ENCODE assay signal across 1 cellular context in the genomic region with DNA sequence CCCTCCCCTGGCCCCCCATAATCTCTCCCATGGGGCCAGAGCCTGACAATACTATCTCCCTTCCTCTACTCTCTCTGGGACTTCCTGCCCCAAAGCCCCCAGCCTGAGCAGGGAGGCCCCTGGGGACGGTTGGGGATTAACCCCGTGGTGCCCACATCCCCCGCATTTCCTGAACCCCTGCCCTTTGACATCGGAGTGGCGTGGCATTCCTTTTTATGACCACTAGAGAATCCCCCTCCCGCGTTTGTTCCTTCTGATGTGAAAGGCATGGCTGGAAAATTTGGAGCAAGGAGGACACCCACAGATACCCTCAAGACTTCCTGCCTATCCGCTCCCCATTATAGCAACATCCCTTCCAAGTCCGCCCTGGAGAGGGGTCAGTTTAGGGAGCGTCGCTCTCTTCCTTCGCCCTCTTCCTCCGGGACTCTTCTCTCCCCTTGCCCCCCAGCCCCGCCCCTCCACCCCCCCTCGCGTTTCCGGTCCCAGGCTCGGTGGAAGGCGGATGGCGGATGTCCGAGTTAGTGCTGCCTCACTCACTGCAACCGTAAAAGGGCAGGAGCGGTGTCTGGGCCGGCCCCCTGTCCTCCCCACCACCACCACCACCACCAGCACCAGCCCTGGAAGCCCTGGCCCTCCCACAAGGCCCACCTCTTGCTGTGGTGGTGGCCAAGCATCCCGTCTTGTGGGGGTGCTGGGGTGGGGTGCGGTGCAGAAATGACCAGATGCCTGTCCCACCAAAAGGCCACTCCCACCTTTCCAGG.
TF ChIP-seq lines count a peak whose summit lies in the region.

No MANE protein-coding gene starts in this region.

TF ChIP-seq in HepG2, 621 proteins besides CTCF, POLR2A, EP300 and RAD21 (continues in another document):
- TF ChIP-seq, protein P1, sequence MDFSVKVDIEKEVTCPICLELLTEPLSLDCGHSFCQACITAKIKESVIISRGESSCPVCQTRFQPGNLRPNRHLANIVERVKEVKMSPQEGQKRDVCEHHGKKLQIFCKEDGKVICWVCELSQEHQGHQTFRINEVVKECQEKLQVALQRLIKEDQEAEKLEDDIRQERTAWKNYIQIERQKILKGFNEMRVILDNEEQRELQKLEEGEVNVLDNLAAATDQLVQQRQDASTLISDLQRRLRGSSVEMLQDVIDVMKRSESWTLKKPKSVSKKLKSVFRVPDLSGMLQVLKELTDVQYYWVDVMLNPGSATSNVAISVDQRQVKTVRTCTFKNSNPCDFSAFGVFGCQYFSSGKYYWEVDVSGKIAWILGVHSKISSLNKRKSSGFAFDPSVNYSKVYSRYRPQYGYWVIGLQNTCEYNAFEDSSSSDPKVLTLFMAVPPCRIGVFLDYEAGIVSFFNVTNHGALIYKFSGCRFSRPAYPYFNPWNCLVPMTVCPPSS (IDR thresholded peaks at IDR 0.05) = no peak
- TF ChIP-seq ZBTB3 (CRISPR knock-in tag; IDR thresholded peaks at IDR 0.05; ENCODE audit: borderline replicate concordance, low read depth) (0 out of 2 replicates have a peak, but pooled peaks have one; percentile 34), ZNF564 (CRISPR knock-in tag; IDR thresholded peaks at IDR 0.05) (no peak), LCORL (IDR thresholded peaks at IDR 0.05) (no peak), LCORL (CRISPR knock-in tag; IDR thresholded peaks at IDR 0.05) (0 out of 2 replicates have a peak, but pooled peaks have one; percentile 42), MTERF4 (CRISPR knock-in tag; IDR thresholded peaks at IDR 0.05) (no peak), ZKSCAN1 (IDR thresholded peaks at IDR 0.05; ENCODE audit: low read length) (no peak), ARNT2 (CRISPR knock-in tag; IDR thresholded peaks at IDR 0.05; ENCODE audit: low read depth) (no peak), PHF20 (CRISPR knock-in tag; IDR thresholded peaks at IDR 0.05) (no peak), ZNF646 (CRISPR knock-in tag; IDR thresholded peaks at IDR 0.05) (no peak), BRD4 (CRISPR knock-in tag; IDR thresholded peaks at IDR 0.05) (no peak), ZNF790 (CRISPR knock-in tag; IDR thresholded peaks at IDR 0.05; ENCODE audit: borderline replicate concordance) (no peak), SP5 (CRISPR knock-in tag; IDR thresholded peaks at IDR 0.05; ENCODE audit: borderline replicate concordance, low read depth) (no peak), FOXK2 (IDR thresholded peaks at IDR 0.05) (no peak), ZNF766 (CRISPR knock-in tag; IDR thresholded peaks at IDR 0.05; ENCODE audit: borderline replicate concordance) (no peak), ZEB1 (IDR thresholded peaks at IDR 0.05; ENCODE audit: insufficient replicate concordance, low read depth) (no peak), ZSCAN20 (CRISPR knock-in tag; IDR thresholded peaks at IDR 0.05; ENCODE audit: borderline replicate concordance) (no peak), STAG1 (CRISPR knock-in tag; IDR thresholded peaks at IDR 0.05) (no peak), FOXO1 (CRISPR knock-in tag; IDR thresholded peaks at IDR 0.05) (no peak), SMAD9 (CRISPR knock-in tag; IDR thresholded peaks at IDR 0.05) (no peak), ZNF275 (CRISPR knock-in tag; IDR thresholded peaks at IDR 0.05; ENCODE audit: borderline replicate concordance) (no peak), GRHL1 (CRISPR knock-in tag; conservative IDR thresholded peaks at IDR 0.05) (no peak), ZNF678 (CRISPR knock-in tag; IDR thresholded peaks at IDR 0.05) (no peak), ZNF879 (CRISPR knock-in tag; IDR thresholded peaks at IDR 0.05) (no peak), ZNF780A (CRISPR knock-in tag; IDR thresholded peaks at IDR 0.05) (no peak), NCOA5 (CRISPR knock-in tag; IDR thresholded peaks at IDR 0.05) (no peak), SP2 (CRISPR knock-in tag; IDR thresholded peaks at IDR 0.05) (no peak), ZUFSP (CRISPR knock-in tag; IDR thresholded peaks at IDR 0.05; ENCODE audit: borderline replicate concordance) (no peak)
- TF ChIP-seq, protein P2, sequence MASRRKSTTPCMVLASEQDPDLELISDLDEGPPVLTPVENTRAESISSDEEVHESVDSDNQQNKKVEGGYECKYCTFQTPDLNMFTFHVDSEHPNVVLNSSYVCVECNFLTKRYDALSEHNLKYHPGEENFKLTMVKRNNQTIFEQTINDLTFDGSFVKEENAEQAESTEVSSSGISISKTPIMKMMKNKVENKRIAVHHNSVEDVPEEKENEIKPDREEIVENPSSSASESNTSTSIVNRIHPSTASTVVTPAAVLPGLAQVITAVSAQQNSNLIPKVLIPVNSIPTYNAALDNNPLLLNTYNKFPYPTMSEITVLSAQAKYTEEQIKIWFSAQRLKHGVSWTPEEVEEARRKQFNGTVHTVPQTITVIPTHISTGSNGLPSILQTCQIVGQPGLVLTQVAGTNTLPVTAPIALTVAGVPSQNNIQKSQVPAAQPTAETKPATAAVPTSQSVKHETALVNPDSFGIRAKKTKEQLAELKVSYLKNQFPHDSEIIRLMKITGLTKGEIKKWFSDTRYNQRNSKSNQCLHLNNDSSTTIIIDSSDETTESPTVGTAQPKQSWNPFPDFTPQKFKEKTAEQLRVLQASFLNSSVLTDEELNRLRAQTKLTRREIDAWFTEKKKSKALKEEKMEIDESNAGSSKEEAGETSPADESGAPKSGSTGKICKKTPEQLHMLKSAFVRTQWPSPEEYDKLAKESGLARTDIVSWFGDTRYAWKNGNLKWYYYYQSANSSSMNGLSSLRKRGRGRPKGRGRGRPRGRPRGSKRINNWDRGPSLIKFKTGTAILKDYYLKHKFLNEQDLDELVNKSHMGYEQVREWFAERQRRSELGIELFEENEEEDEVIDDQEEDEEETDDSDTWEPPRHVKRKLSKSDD (CRISPR knock-in tag; IDR thresholded peaks at IDR 0.05; ENCODE audit: low read depth) = no peak
- TF ChIP-seq, protein P3, sequence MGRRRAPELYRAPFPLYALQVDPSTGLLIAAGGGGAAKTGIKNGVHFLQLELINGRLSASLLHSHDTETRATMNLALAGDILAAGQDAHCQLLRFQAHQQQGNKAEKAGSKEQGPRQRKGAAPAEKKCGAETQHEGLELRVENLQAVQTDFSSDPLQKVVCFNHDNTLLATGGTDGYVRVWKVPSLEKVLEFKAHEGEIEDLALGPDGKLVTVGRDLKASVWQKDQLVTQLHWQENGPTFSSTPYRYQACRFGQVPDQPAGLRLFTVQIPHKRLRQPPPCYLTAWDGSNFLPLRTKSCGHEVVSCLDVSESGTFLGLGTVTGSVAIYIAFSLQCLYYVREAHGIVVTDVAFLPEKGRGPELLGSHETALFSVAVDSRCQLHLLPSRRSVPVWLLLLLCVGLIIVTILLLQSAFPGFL (CRISPR knock-in tag; IDR thresholded peaks at IDR 0.05) = no peak
- TF ChIP-seq, protein P4, sequence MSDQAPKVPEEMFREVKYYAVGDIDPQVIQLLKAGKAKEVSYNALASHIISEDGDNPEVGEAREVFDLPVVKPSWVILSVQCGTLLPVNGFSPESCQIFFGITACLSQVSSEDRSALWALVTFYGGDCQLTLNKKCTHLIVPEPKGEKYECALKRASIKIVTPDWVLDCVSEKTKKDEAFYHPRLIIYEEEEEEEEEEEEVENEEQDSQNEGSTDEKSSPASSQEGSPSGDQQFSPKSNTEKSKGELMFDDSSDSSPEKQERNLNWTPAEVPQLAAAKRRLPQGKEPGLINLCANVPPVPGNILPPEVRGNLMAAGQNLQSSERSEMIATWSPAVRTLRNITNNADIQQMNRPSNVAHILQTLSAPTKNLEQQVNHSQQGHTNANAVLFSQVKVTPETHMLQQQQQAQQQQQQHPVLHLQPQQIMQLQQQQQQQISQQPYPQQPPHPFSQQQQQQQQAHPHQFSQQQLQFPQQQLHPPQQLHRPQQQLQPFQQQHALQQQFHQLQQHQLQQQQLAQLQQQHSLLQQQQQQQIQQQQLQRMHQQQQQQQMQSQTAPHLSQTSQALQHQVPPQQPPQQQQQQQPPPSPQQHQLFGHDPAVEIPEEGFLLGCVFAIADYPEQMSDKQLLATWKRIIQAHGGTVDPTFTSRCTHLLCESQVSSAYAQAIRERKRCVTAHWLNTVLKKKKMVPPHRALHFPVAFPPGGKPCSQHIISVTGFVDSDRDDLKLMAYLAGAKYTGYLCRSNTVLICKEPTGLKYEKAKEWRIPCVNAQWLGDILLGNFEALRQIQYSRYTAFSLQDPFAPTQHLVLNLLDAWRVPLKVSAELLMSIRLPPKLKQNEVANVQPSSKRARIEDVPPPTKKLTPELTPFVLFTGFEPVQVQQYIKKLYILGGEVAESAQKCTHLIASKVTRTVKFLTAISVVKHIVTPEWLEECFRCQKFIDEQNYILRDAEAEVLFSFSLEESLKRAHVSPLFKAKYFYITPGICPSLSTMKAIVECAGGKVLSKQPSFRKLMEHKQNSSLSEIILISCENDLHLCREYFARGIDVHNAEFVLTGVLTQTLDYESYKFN (CRISPR knock-in tag; conservative IDR thresholded peaks at IDR 0.05) = 0 out of 2 replicates have a peak, but pooled peaks have one; percentile 9
